9 cellular contexts compared by ENCODE assay signal in genomic region chrX:11100281-11101035, GRCh38. TPM values are rescaled to one million over a fixed set of nuclear protein-coding genes. Genes with fewer than 3 reads are reported as not detected.
DNase-seq lines count a peak whose midpoint lies in the region; ATAC-seq and TF ChIP-seq lines count a peak whose summit lies in the region.
"Had no signal": no experiment of that assay in that cellular context is flagged by ENCODE, and none has a peak within 500 bp of the region (broad histone marks: within the 10 kb centered on the region; RNA-seq: fewer than 3 reads in every experiment).

No MANE protein-coding gene starts in this region.

- DNase-seq in EH (ENCODE audit: low read depth) = peak; percentile 85
- DNase-seq in LoVo (ENCODE audit: low spot score) = peak; percentile 12
- peak in 4 of 7 donors; percentile 21 to 53 (median 26) for DNase-seq in adrenal gland
- DNase-seq in iris pigment epithelial cell (ENCODE audit: low read depth) = peak; percentile 61
- peak in 1 of 2 donors; percentile 33 for DNase-seq in tibial nerve (ENCODE audit: low spot score in 2 of 2)
- no peak for DNase-seq in T-cell
- DNase-seq in naive thymus-derived CD4-positive, alpha-beta T cell = no peak

- H3K4me3 ChIP-seq in adrenal gland (no peak overlapping the region), tibial nerve (no peak overlapping the region)
- H3K4me3 ChIP-seq in naive thymus-derived CD4-positive, alpha-beta T cell (ENCODE audit: low read length) = no peak overlapping the region
- H3K4me3 ChIP-seq: SK-N-MC had no signal

- no peaks in the 10 kb centered on the region for H3K4me1 ChIP-seq in adrenal gland (replicated peaks in 1 of 2)
- peaks cover 0 to 6% (median 0%) of the 10 kb centered on the region in 4 donors for H3K4me1 ChIP-seq in tibial nerve
- no peaks in the 10 kb centered on the region for H3K4me1 ChIP-seq in naive thymus-derived CD4-positive, alpha-beta T cell (ENCODE audit: control insufficient read depth in 2 of 2, insufficient read depth in 2 of 2, low read length in 2 of 2)

- H3K36me3 ChIP-seq in adrenal gland (replicated peaks in 1 of 2) = no peaks in the 10 kb centered on the region
- no peaks in the 10 kb centered on the region for H3K36me3 ChIP-seq in tibial nerve
- H3K36me3 ChIP-seq in naive thymus-derived CD4-positive, alpha-beta T cell (ENCODE audit: control insufficient read depth in 2 of 3, insufficient read depth in 3 of 3, low read length in 3 of 3) = no peaks in the 10 kb centered on the region

- POLR2A ChIA-PET in T-cell (lab: Charles Lee) = no interaction called here
- POLR2A ChIA-PET in naive thymus-derived CD4-positive, alpha-beta T cell (lab: Charles Lee) = no interaction called here

- no peaks in the 10 kb centered on the region for H3K9me3 Mint-ChIP-seq in T-cell
- H3K9me3 Mint-ChIP-seq in naive thymus-derived CD4-positive, alpha-beta T cell = no peaks in the 10 kb centered on the region

- TF ChIP-seq CTCF in adrenal gland (IDR thresholded peaks at IDR 0.05) (peak; percentile 10 to 48 (median 28)), tibial nerve (IDR thresholded peaks at IDR 0.05) (peak; percentile 26 to 61 (median 37))

- H3K9me3 ChIP-seq in adrenal gland (replicated peaks in 1 of 3) = no peaks in the 10 kb centered on the region
- H3K9me3 ChIP-seq in tibial nerve = no peaks in the 10 kb centered on the region
- H3K9me3 ChIP-seq in naive thymus-derived CD4-positive, alpha-beta T cell (ENCODE audit: control insufficient read depth in 2 of 3, low read length in 3 of 3) = no peaks in the 10 kb centered on the region

- H3K4me3 Mint-ChIP-seq in T-cell = no peak overlapping the region
- H3K4me3 Mint-ChIP-seq in naive thymus-derived CD4-positive, alpha-beta T cell = no peak overlapping the region

- intact Hi-C loops in adrenal gland (cut with DNase I) = no loop called here
- intact Hi-C loops in naive thymus-derived CD4-positive, alpha-beta T cell (cut with micrococcal nuclease) = no loop called here

- H3K27me3 ChIP-seq in adrenal gland = no peaks in the 10 kb centered on the region
- H3K27me3 ChIP-seq in tibial nerve = no peaks in the 10 kb centered on the region
- H3K27me3 ChIP-seq in naive thymus-derived CD4-positive, alpha-beta T cell (ENCODE audit: control insufficient read depth in 2 of 2, insufficient read depth in 2 of 2, low read length in 2 of 2) = no peaks in the 10 kb centered on the region

- peaks cover 0 to 3% of the 10 kb centered on the region in 2 donors for H3K27me3 Mint-ChIP-seq in T-cell
- no peaks in the 10 kb centered on the region for H3K27me3 Mint-ChIP-seq in naive thymus-derived CD4-positive, alpha-beta T cell

- CTCF ChIA-PET in T-cell (lab: Charles Lee) = no interaction called here
- CTCF ChIA-PET in naive thymus-derived CD4-positive, alpha-beta T cell (lab: Charles Lee) = no interaction called here

- 44 to 58% (median 49%) methylated on average over 7 to 10 of the region's 10 CpGs for WGBS in adrenal gland, 4 donors
- WGBS in tibial nerve, 2 donors = 34 to 35% methylated on average over 10 of the region's 10 CpGs

- no peaks in the 10 kb centered on the region for H3K4me1 Mint-ChIP-seq in T-cell
- no peaks in the 10 kb centered on the region for H3K4me1 Mint-ChIP-seq in naive thymus-derived CD4-positive, alpha-beta T cell

- no peak overlapping the region for H3K27ac Mint-ChIP-seq in T-cell
- H3K27ac Mint-ChIP-seq in naive thymus-derived CD4-positive, alpha-beta T cell = no peak overlapping the region

- no peak overlapping the region for H3K27ac ChIP-seq in adrenal gland
- H3K27ac ChIP-seq in tibial nerve = peak overlapping the region in 1 of 4 donors; percentile 37
- H3K27ac ChIP-seq in naive thymus-derived CD4-positive, alpha-beta T cell (ENCODE audit: low read depth, low read length) = no peak overlapping the region
- H3K27ac ChIP-seq: SK-N-MC had no signal

- ATAC-seq in T-cell (replicated peaks in 1 of 4) (no peak), GM19023 (IDR thresholded peaks at IDR 0.05; ENCODE audit: unreplicated experiment) (no peak)
- ATAC-seq in naive thymus-derived CD4-positive, alpha-beta T cell = no peak

- peak in 1 of 2 donors; percentile 19 for TF ChIP-seq EP300 in tibial nerve (IDR thresholded peaks at IDR 0.05)

- TF ChIP-seq POLR2A in adrenal gland (IDR thresholded peaks at IDR 0.05) = no peak
- TF ChIP-seq POLR2A in tibial nerve (IDR thresholded peaks at IDR 0.05) = no peak

- H3K36me3 Mint-ChIP-seq in T-cell = peaks cover 3% of the 10 kb centered on the region
- peaks cover 0 to 7% (median 0%) of the 10 kb centered on the region in 5 donors for H3K36me3 Mint-ChIP-seq in naive thymus-derived CD4-positive, alpha-beta T cell

RNA-seq across cellular contexts. Expression of gene HCCS, which starts 10.7 kb away (rescaled TPM):
- total RNA-seq in adrenal gland (10 to 100 TPM in 7 of 8 donors, 1 to 10 TPM in 1; 8.4 to 35.6 (median 21.0) TPM), tibial nerve (1 to 10 TPM; 7.2 to 8.6 (median 8.2) TPM), T-cell (10 to 100 TPM in 3 of 5 donors, 1 to 10 TPM in 2; 7.1 to 17.0 (median 15.3) TPM)
- polyA plus RNA-seq in adrenal gland = 10 to 100 TPM in 1 of 3 donors, 1 to 10 TPM in 2; 7.1 to 47.0 (median 7.3) TPM
- 10 to 100 TPM in 4 of 5 experiments, 1 to 10 TPM in 1; 5.6 to 19.9 (median 13.3) TPM for total RNA-seq in naive thymus-derived CD4-positive, alpha-beta T cell
- 10 to 100 TPM; 15.5 to 20.4 TPM for polyA plus RNA-seq in naive thymus-derived CD4-positive, alpha-beta T cell

Comparison
In these comparisons a context has a peak if more than half of its experiments do, and no peak if none do; other contexts are left out.
1. DNase-seq: peak in EH (single experiment), LoVo (single experiment), adrenal gland (4 of 7) and iris pigment epithelial cell (single experiment); none in T-cell (0 of 34) and naive thymus-derived CD4-positive, alpha-beta T cell (0 of 9).